Comparison of ENCODE assay signal across 8 cellular contexts in genomic region chr12:27014085-27014858, GRCh38. TPM values are rescaled to one million over a fixed set of nuclear protein-coding genes. Genes with fewer than 3 reads are reported as not detected.
A peak's percentile ranks its signal among the peaks of the same experiment; 100 is the strongest.
DNase-seq lines count a peak whose midpoint lies in the region; ATAC-seq, FAIRE-seq and TF ChIP-seq lines count a peak whose summit lies in the region.

A gene with protein sequence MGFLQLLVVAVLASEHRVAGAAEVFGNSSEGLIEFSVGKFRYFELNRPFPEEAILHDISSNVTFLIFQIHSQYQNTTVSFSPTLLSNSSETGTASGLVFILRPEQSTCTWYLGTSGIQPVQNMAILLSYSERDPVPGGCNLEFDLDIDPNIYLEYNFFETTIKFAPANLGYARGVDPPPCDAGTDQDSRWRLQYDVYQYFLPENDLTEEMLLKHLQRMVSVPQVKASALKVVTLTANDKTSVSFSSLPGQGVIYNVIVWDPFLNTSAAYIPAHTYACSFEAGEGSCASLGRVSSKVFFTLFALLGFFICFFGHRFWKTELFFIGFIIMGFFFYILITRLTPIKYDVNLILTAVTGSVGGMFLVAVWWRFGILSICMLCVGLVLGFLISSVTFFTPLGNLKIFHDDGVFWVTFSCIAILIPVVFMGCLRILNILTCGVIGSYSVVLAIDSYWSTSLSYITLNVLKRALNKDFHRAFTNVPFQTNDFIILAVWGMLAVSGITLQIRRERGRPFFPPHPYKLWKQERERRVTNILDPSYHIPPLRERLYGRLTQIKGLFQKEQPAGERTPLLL (minus strand): TSS chr12:27014384. CDS start chr12:27014168, 216 bp downstream.

- no peaks in the 10 kb centered on the region for H3K9me2 ChIP-seq in hepatocyte (replicated peaks; ENCODE audit: insufficient read depth)

- H3K27me3 Mint-ChIP-seq in astrocyte (ENCODE audit: low read depth, unreplicated experiment) = no peaks in the 10 kb centered on the region

- peak within 1 kb of the TSS; percentile 99 for H3K4me3 Mint-ChIP-seq in astrocyte (ENCODE audit: unreplicated experiment)

- H3K27ac ChIP-seq in astrocyte (ENCODE audit: low read depth, low read length) (peak within 1 kb of the TSS; percentile 81), hepatocyte (peak within 1 kb of the TSS; percentile 96)

- H3K4me3 ChIP-seq in astrocyte (ENCODE audit: insufficient read depth, low read depth, low read length) = peak within 1 kb of the TSS; percentile 91
- H3K4me3 ChIP-seq in hepatocyte = peak within 1 kb of the TSS; percentile 81

- H4K20me1 ChIP-seq in astrocyte (ENCODE audit: insufficient read depth, low read length) = peaks cover 7% of the 10 kb centered on the region
- no peaks in the 10 kb centered on the region for H4K20me1 ChIP-seq in hepatocyte (ENCODE audit: insufficient read depth, poor library complexity, severe bottlenecking)

- H3K4me2 ChIP-seq in astrocyte (ENCODE audit: low read length) (peak within 1 kb of the TSS; percentile 88), hepatocyte (peak within 1 kb of the TSS; percentile 85)

- peak within 1 kb of the TSS; percentile 83 for H3K27ac Mint-ChIP-seq in astrocyte (ENCODE audit: unreplicated experiment)

- H3K79me2 ChIP-seq in astrocyte (ENCODE audit: insufficient read depth, low read length) = peaks cover 40% of the 10 kb centered on the region
- H3K79me2 ChIP-seq in hepatocyte = peaks cover 40% of the 10 kb centered on the region

- no peaks in the 10 kb centered on the region for H3K27me3 ChIP-seq in astrocyte (ENCODE audit: insufficient read depth, low read length)
- H3K27me3 ChIP-seq in hepatocyte = no peaks in the 10 kb centered on the region

- H3K4me1 ChIP-seq in astrocyte (ENCODE audit: insufficient read depth, low read length) (peaks cover 11% of the 10 kb centered on the region), hepatocyte (ENCODE audit: insufficient read depth) (peaks cover 20% of the 10 kb centered on the region)

- no peaks in the 10 kb centered on the region for H3K9me3 ChIP-seq in astrocyte (ENCODE audit: insufficient read depth, low read depth, low read length)
- no peaks in the 10 kb centered on the region for H3K9me3 ChIP-seq in hepatocyte (ENCODE audit: low read depth)

- no peaks in the 10 kb centered on the region for H3K9me3 Mint-ChIP-seq in astrocyte (ENCODE audit: unreplicated experiment)

- peak within 1 kb of the TSS; percentile 87 for H2AFZ ChIP-seq in astrocyte (ENCODE audit: low read depth, low read length)
- peak within 1 kb of the TSS; percentile 94 for H2AFZ ChIP-seq in hepatocyte

- H3K36me3 Mint-ChIP-seq in astrocyte (ENCODE audit: low read depth, unreplicated experiment) = peaks cover 7% of the 10 kb centered on the region

- peaks cover 30% of the 10 kb centered on the region for H3K4me1 Mint-ChIP-seq in astrocyte (ENCODE audit: low read depth, unreplicated experiment)

- FAIRE-seq in astrocyte (lab: Jason Lieb, UNC) = no peak

- H3K36me3 ChIP-seq in astrocyte (ENCODE audit: insufficient read depth, low read length) = no peaks in the 10 kb centered on the region
- no peaks in the 10 kb centered on the region for H3K36me3 ChIP-seq in hepatocyte (replicated peaks; ENCODE audit: insufficient read depth, low read depth)

- peak; percentile 80 for ATAC-seq in GM18511 (IDR thresholded peaks at IDR 0.05; ENCODE audit: unreplicated experiment)
- ATAC-seq in HG03025 (IDR thresholded peaks at IDR 0.05; ENCODE audit: low FRiP score, unreplicated experiment) = peak; percentile 75

- H3K9ac ChIP-seq in astrocyte (ENCODE audit: low read length) = peak within 1 kb of the TSS; percentile 86

- 3% methylated on average over 61 of the region's 71 CpGs for WGBS in hepatocyte (ENCODE audit: low lambda C conversion rate, missing lambda C conversion rate)

- peak; percentile 84 for TF ChIP-seq CTCF in astrocyte (IDR thresholded peaks at IDR 0.05; ENCODE audit: insufficient read depth, low read depth, low read length)
- TF ChIP-seq CTCF in hepatocyte (IDR thresholded peaks at IDR 0.05; ENCODE audit: poor library complexity) = peak; percentile 91

- peak; percentile 93 for DNase-seq in NCI-H2029 (lab: John Stamatoyannopoulos, UW)
- peak; percentile 93 for DNase-seq in T-helper 22 cell (ENCODE audit: low read depth)
- peak; percentile 70 for DNase-seq in astrocyte (ENCODE audit: low read depth)
- peak; percentile 97 for DNase-seq in hepatocyte (ENCODE audit: low spot score)
- peak; percentile 94 for DNase-seq in retina
- DNase-seq in OCI-M2 (lab: John Stamatoyannopoulos, UW; ENCODE audit: unreplicated experiment) = no peak

RNA-seq across cellular contexts. Expression of the gene that starts here (rescaled TPM):
- total RNA-seq in astrocyte = 93.2 and 104 TPM in 2 replicates
- total RNA-seq in hepatocyte = 41.2 and 41.5 TPM in 2 replicates
- polyA plus RNA-seq in hepatocyte = 51.2 and 52.1 TPM in 2 replicates
